In genomic region chr18:40607741-40608140, GRCh38 we compare ENCODE assay signal across 14 cellular contexts.
"Had no signal": no experiment of that assay in that cellular context is flagged by ENCODE, and none has a peak within 500 bp of the region (broad histone marks: within the 10 kb centered on the region; RNA-seq: fewer than 3 reads in every experiment).

No MANE protein-coding gene starts in this region.

- H3K9me3 ChIP-seq: esophagus muscularis mucosa, lower lobe of right lung, upper lobe of left lung had no signal

- DNase-seq: activated CD4-positive, alpha-beta T cell treated with anti-CD3 and anti-CD28 coated beads for 4 hours; activated CD8-positive, alpha-beta memory T cell treated with anti-CD3 and anti-CD28 coated beads, Interleukin-2, amount 50 U/mL, for 48 hours; activated CD8-positive, alpha-beta T cell treated with anti-CD3 and anti-CD28 coated beads, Interleukin-2, amount 10 ng/mL, durations not matched to agents 7 days and 5 days; activated naive CD4-positive, alpha-beta T cell; activated naive CD8-positive, alpha-beta T cell treated with anti-CD3 and anti-CD28 coated beads, Interleukin-2, amount 50 U/mL, for 24 hours; glutamatergic neuron; immature natural killer cell; lower lobe of right lung; midbrain; retina; stimulated activated CD4-positive, alpha-beta T cell treated with anti-CD3 and anti-CD28 coated beads, Interleukin-4, amount 100 ng/mL, for 1 hour; upper lobe of left lung; WERI-Rb-1 had no signal

- ATAC-seq: activated CD8-positive, alpha-beta T cell treated with anti-CD3 and anti-CD28 coated beads, Interleukin-2, amount 10 ng/mL, durations not matched to agents 7 days and 5 days; activated naive CD8-positive, alpha-beta T cell treated with anti-CD3 and anti-CD28 coated beads, Interleukin-2, amount 50 U/mL, for 24 hours; lower lobe of right lung had no signal

- H3K27ac ChIP-seq: esophagus muscularis mucosa, lower lobe of right lung, upper lobe of left lung, WERI-Rb-1 had no signal

- H3K27me3 ChIP-seq: esophagus muscularis mucosa, upper lobe of left lung had no signal

- H3K4me3 ChIP-seq: esophagus muscularis mucosa, lower lobe of right lung, upper lobe of left lung had no signal

- H3K4me1 ChIP-seq: esophagus muscularis mucosa, lower lobe of right lung, upper lobe of left lung had no signal

- H3K36me3 ChIP-seq: esophagus muscularis mucosa, lower lobe of right lung, upper lobe of left lung, WERI-Rb-1 had no signal
